1 cellular context compared by ENCODE assay signal in the genomic region with DNA sequence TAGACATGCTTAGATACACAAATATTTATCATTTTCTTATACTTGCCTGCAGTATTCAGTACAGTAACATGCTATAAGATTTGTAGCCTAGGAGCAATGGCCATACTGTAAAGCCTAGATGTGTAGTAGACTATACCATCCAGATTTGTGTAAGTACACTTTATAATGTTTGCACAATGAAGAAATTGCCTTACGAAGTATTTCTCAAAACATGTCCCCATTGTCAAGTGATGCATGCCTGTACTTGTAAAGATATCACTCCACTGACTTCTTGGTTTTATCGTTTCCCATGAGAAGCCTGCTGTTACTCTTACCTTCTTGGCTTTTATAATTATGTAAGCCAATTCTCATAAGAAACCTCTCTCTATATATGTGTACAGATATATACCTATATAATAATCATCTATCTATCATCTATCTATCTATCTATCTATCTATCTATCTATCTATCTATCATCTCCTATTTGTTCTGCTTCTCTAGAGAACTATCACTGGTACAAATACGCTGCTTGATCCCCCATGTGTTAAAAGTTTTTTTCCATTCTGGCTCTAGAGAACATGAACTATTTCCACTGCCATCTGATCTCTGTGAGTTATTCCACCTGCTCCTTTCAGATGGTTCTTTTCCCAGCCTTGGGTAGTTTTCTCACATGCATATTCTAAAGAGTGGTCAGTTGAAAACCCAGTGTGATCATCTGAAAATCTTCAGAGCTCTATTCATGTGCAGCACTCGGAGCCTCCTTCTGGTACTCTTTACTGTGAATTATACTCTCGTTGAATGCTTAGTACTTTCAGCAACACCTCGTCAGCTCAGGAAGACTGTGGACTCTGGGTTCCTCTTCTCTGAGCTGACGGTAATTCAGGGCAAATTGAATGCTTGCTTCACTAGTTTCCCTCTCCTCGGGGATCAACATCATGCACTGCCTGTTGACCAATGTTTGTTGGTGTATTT.
TF ChIP-seq lines count a peak whose summit lies in the region.

No MANE protein-coding gene starts in this region.

TF ChIP-seq in K562, 482 proteins besides CTCF, POLR2A, EP300 and RAD21 (continued from another document):
- no peak for TF ChIP-seq EP400 (IDR thresholded peaks at IDR 0.05)
- TF ChIP-seq ZHX1 (conservative IDR thresholded peaks at IDR 0.05; ENCODE audit: low read length) = no peak
- TF ChIP-seq HES1 (IDR thresholded peaks at IDR 0.05; ENCODE audit: low read depth) = no peak
- TF ChIP-seq CREM (IDR thresholded peaks at IDR 0.05; ENCODE audit: low read depth) = no peak
- no peak for TF ChIP-seq YY1 (IDR thresholded peaks at IDR 0.05; ENCODE audit: borderline replicate concordance in 1 of 3, control insufficient read depth in 1 of 3, extremely low read depth in 1 of 3, insufficient read depth in 3 of 3, insufficient read length in 1 of 3, insufficient replicate concordance in 2 of 3, low read depth in 1 of 3, low read length in 2 of 3)
- no peak for TF ChIP-seq SOX6 (IDR thresholded peaks at IDR 0.05)
- TF ChIP-seq, protein P1, sequence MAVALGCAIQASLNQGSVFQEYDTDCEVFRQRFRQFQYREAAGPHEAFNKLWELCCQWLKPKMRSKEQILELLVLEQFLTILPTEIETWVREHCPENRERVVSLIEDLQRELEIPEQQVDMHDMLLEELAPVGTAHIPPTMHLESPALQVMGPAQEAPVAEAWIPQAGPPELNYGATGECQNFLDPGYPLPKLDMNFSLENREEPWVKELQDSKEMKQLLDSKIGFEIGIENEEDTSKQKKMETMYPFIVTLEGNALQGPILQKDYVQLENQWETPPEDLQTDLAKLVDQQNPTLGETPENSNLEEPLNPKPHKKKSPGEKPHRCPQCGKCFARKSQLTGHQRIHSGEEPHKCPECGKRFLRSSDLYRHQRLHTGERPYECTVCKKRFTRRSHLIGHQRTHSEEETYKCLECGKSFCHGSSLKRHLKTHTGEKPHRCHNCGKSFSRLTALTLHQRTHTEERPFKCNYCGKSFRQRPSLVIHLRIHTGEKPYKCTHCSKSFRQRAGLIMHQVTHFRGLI (CRISPR knock-in tag; IDR thresholded peaks at IDR 0.05) = no peak
- TF ChIP-seq SUPT5H (IDR thresholded peaks at IDR 0.05) = no peak
- 0 out of 2 replicates have a peak, but pooled peaks have one; percentile 30 for TF ChIP-seq HDAC2 (IDR thresholded peaks at IDR 0.05)
- TF ChIP-seq SETDB1 (IDR thresholded peaks at IDR 0.05; ENCODE audit: low read length) = no peak
- no peak for TF ChIP-seq SMARCA5 (IDR thresholded peaks at IDR 0.05)
- 0 out of 2 replicates have a peak, but pooled peaks have one; percentile 18 for TF ChIP-seq ZNF766 (CRISPR knock-in tag; conservative IDR thresholded peaks at IDR 0.05)
- TF ChIP-seq GATAD2B (IDR thresholded peaks at IDR 0.05; ENCODE audit: borderline replicate concordance) = peak; percentile 69; the same call in 1 of the 2 replicates
- TF ChIP-seq CBFA2T2 (conservative IDR thresholded peaks at IDR 0.05) = no peak
- TF ChIP-seq MCM7 (IDR thresholded peaks at IDR 0.05) = 0 out of 4 replicates have a peak, but pooled peaks of 1 of the 2 experiments have one; percentile 91
- peak; percentile 99 for TF ChIP-seq DACH1 (IDR thresholded peaks at IDR 0.05; ENCODE audit: partially characterized antibody)
- TF ChIP-seq PPARD (CRISPR knock-in tag; IDR thresholded peaks at IDR 0.05) = no peak
- 0 out of 4 replicates have a peak, but pooled peaks of 1 of the 2 experiments have one; percentile 19 for TF ChIP-seq HDAC1 (IDR thresholded peaks at IDR 0.05)
- TF ChIP-seq SRSF3 (IDR thresholded peaks at IDR 0.05; ENCODE audit: insufficient read depth, low read length) = no peak
- no peak for TF ChIP-seq OTX1 (CRISPR knock-in tag; IDR thresholded peaks at IDR 0.05)
- TF ChIP-seq BDP1 (IDR thresholded peaks at IDR 0.05; ENCODE audit: insufficient read depth, insufficient read length) = no peak
- TF ChIP-seq, protein P2, sequence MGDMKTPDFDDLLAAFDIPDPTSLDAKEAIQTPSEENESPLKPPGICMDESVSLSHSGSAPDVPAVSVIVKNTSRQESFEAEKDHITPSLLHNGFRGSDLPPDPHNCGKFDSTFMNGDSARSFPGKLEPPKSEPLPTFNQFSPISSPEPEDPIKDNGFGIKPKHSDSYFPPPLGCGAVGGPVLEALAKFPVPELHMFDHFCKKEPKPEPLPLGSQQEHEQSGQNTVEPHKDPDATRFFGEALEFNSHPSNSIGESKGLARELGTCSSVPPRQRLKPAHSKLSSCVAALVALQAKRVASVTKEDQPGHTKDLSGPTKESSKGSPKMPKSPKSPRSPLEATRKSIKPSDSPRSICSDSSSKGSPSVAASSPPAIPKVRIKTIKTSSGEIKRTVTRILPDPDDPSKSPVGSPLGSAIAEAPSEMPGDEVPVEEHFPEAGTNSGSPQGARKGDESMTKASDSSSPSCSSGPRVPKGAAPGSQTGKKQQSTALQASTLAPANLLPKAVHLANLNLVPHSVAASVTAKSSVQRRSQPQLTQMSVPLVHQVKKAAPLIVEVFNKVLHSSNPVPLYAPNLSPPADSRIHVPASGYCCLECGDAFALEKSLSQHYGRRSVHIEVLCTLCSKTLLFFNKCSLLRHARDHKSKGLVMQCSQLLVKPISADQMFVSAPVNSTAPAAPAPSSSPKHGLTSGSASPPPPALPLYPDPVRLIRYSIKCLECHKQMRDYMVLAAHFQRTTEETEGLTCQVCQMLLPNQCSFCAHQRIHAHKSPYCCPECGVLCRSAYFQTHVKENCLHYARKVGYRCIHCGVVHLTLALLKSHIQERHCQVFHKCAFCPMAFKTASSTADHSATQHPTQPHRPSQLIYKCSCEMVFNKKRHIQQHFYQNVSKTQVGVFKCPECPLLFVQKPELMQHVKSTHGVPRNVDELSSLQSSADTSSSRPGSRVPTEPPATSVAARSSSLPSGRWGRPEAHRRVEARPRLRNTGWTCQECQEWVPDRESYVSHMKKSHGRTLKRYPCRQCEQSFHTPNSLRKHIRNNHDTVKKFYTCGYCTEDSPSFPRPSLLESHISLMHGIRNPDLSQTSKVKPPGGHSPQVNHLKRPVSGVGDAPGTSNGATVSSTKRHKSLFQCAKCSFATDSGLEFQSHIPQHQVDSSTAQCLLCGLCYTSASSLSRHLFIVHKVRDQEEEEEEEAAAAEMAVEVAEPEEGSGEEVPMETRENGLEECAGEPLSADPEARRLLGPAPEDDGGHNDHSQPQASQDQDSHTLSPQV (IDR thresholded peaks at IDR 0.05) = no peak
- TF ChIP-seq ZNF668 (CRISPR knock-in tag; IDR thresholded peaks at IDR 0.05) = no peak
- 0 out of 2 replicates have a peak, but pooled peaks have one; percentile 25 for TF ChIP-seq GATAD2A (IDR thresholded peaks at IDR 0.05)
- no peak for TF ChIP-seq NR2F6 (CRISPR knock-in tag; IDR thresholded peaks at IDR 0.05)
- TF ChIP-seq, protein P3, sequence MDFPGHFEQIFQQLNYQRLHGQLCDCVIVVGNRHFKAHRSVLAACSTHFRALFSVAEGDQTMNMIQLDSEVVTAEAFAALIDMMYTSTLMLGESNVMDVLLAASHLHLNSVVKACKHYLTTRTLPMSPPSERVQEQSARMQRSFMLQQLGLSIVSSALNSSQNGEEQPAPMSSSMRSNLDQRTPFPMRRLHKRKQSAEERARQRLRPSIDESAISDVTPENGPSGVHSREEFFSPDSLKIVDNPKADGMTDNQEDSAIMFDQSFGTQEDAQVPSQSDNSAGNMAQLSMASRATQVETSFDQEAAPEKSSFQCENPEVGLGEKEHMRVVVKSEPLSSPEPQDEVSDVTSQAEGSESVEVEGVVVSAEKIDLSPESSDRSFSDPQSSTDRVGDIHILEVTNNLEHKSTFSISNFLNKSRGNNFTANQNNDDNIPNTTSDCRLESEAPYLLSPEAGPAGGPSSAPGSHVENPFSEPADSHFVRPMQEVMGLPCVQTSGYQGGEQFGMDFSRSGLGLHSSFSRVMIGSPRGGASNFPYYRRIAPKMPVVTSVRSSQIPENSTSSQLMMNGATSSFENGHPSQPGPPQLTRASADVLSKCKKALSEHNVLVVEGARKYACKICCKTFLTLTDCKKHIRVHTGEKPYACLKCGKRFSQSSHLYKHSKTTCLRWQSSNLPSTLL (IDR thresholded peaks at IDR 0.05) = no peak
- no peak for TF ChIP-seq ATF3 (IDR thresholded peaks at IDR 0.05)
- no peak for TF ChIP-seq ATF3 (CRISPR knock-in tag; conservative IDR thresholded peaks at IDR 0.05)
- no peak for TF ChIP-seq TAF9B (IDR thresholded peaks at IDR 0.05; ENCODE audit: partially characterized antibody)
- no peak for TF ChIP-seq FOXO4 (CRISPR knock-in tag; IDR thresholded peaks at IDR 0.05)
- no peak for TF ChIP-seq SMAD1 (IDR thresholded peaks at IDR 0.05; ENCODE audit: low read depth, low read length, partially characterized antibody)
- TF ChIP-seq, protein P4, sequence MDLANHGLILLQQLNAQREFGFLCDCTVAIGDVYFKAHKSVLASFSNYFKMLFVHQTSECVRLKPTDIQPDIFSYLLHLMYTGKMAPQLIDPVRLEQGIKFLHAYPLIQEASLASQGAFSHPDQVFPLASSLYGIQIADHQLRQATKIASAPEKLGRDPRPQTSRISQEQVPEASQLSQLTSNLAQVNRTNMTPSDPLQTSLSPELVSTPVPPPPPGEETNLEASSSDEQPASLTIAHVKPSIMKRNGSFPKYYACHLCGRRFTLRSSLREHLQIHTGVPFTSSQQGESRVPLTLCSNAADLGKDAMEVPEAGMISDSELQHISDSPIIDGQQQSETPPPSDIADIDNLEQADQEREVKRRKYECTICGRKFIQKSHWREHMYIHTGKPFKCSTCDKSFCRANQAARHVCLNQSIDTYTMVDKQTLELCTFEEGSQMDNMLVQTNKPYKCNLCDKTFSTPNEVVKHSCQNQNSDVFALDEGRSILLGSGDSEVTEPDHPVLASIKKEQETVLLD (IDR thresholded peaks at IDR 0.05) = peak; percentile 76
- no peak for TF ChIP-seq PTBP1 (IDR thresholded peaks at IDR 0.05; ENCODE audit: low read depth, low read length)
TF ChIP-seq in K562: peak in this region for 8.
